1 cellular context compared by ENCODE assay signal in the genomic region with DNA sequence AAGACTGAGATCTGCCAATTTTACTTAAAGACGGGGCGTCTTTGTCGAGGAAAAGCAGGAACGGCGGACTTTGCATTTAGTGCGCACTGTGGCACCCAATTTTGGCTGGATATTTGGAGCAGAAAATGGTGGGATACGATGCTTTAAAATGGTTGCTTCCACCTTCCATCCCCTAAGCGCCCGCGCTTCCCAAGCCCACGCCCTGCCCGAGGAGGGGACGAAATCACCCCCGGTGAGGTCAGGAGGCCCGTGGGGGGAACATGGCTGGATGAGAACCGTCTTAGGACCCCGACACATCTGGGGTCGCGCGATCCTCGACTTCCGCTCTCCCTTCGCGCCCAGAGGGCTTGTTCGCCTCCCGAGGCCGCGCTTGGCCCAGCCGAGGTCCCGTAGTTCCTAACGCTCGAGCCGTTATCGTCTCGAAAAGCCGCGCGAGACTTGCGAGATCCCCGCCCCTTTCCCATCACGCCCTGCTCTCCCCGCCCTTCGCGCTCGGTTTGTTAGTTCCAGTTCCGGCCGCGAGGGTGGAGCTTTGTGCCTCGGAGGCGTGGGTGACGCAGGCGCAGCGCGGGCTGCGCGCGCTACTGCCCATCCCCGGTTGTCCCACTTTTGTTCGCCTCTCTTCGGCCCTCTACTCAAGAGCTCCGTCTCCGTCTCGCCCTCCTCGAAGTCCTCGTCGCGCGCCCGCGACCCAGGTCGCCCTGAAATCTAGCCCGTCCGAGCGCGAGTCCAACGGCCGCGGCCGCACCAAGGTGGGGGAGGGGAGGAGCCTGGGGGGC.
TF ChIP-seq lines count a peak whose summit lies in the region.

A gene with protein sequence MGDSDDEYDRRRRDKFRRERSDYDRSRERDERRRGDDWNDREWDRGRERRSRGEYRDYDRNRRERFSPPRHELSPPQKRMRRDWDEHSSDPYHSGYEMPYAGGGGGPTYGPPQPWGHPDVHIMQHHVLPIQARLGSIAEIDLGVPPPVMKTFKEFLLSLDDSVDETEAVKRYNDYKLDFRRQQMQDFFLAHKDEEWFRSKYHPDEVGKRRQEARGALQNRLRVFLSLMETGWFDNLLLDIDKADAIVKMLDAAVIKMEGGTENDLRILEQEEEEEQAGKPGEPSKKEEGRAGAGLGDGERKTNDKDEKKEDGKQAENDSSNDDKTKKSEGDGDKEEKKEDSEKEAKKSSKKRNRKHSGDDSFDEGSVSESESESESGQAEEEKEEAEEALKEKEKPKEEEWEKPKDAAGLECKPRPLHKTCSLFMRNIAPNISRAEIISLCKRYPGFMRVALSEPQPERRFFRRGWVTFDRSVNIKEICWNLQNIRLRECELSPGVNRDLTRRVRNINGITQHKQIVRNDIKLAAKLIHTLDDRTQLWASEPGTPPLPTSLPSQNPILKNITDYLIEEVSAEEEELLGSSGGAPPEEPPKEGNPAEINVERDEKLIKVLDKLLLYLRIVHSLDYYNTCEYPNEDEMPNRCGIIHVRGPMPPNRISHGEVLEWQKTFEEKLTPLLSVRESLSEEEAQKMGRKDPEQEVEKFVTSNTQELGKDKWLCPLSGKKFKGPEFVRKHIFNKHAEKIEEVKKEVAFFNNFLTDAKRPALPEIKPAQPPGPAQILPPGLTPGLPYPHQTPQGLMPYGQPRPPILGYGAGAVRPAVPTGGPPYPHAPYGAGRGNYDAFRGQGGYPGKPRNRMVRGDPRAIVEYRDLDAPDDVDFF (plus strand): TSS at position 527 of the 779 bp plus-strand sequence. CDS start 488 bp downstream, outside the sequence.

TF ChIP-seq in WTC11, 78 proteins besides CTCF, POLR2A, EP300 and RAD21 (continued from another document and continues in another):
- TF ChIP-seq, protein P1, sequence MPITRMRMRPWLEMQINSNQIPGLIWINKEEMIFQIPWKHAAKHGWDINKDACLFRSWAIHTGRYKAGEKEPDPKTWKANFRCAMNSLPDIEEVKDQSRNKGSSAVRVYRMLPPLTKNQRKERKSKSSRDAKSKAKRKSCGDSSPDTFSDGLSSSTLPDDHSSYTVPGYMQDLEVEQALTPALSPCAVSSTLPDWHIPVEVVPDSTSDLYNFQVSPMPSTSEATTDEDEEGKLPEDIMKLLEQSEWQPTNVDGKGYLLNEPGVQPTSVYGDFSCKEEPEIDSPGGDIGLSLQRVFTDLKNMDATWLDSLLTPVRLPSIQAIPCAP (CRISPR knock-in tag; IDR thresholded peaks at IDR 0.05): no peak
- TF ChIP-seq NR3C1 (CRISPR knock-in tag; conservative IDR thresholded peaks at IDR 0.05; ENCODE audit: low read depth) (no peak), NR1H2 (CRISPR knock-in tag; IDR thresholded peaks at IDR 0.05) (no peak), FOXJ3 (CRISPR knock-in tag; IDR thresholded peaks at IDR 0.05; ENCODE audit: borderline replicate concordance) (no peak), ZNF263 (CRISPR knock-in tag; IDR thresholded peaks at IDR 0.05; ENCODE audit: low read depth) (no peak), SOX15 (CRISPR knock-in tag; IDR thresholded peaks at IDR 0.05) (no peak), RELA (CRISPR knock-in tag; IDR thresholded peaks at IDR 0.05; ENCODE audit: borderline replicate concordance) (no peak), CREM (CRISPR knock-in tag; IDR thresholded peaks at IDR 0.05) (peak; percentile 38; the same call in 1 of the 2 replicates), TP53 (CRISPR knock-in tag; IDR thresholded peaks at IDR 0.05) (no peak), RORB (CRISPR knock-in tag; IDR thresholded peaks at IDR 0.05) (no peak), GABPB1 (CRISPR knock-in tag; IDR thresholded peaks at IDR 0.05) (peak; percentile 66), SP1 (CRISPR knock-in tag; conservative IDR thresholded peaks at IDR 0.05) (peak; percentile 98), MYBL2 (CRISPR knock-in tag; IDR thresholded peaks at IDR 0.05) (peak; percentile 99)
- TF ChIP-seq, protein P2, sequence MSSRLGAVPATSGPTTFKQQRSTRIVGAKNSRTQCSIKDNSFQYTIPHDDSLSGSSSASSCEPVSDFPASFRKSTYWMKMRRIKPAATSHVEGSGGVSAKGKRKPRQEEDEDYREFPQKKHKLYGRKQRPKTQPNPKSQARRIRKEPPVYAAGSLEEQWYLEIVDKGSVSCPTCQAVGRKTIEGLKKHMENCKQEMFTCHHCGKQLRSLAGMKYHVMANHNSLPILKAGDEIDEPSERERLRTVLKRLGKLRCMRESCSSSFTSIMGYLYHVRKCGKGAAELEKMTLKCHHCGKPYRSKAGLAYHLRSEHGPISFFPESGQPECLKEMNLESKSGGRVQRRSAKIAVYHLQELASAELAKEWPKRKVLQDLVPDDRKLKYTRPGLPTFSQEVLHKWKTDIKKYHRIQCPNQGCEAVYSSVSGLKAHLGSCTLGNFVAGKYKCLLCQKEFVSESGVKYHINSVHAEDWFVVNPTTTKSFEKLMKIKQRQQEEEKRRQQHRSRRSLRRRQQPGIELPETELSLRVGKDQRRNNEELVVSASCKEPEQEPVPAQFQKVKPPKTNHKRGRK (CRISPR knock-in tag; IDR thresholded peaks at IDR 0.05; ENCODE audit: borderline replicate concordance): no peak
- TF ChIP-seq, protein P3, sequence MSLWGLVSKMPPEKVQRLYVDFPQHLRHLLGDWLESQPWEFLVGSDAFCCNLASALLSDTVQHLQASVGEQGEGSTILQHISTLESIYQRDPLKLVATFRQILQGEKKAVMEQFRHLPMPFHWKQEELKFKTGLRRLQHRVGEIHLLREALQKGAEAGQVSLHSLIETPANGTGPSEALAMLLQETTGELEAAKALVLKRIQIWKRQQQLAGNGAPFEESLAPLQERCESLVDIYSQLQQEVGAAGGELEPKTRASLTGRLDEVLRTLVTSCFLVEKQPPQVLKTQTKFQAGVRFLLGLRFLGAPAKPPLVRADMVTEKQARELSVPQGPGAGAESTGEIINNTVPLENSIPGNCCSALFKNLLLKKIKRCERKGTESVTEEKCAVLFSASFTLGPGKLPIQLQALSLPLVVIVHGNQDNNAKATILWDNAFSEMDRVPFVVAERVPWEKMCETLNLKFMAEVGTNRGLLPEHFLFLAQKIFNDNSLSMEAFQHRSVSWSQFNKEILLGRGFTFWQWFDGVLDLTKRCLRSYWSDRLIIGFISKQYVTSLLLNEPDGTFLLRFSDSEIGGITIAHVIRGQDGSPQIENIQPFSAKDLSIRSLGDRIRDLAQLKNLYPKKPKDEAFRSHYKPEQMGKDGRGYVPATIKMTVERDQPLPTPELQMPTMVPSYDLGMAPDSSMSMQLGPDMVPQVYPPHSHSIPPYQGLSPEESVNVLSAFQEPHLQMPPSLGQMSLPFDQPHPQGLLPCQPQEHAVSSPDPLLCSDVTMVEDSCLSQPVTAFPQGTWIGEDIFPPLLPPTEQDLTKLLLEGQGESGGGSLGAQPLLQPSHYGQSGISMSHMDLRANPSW (CRISPR knock-in tag; conservative IDR thresholded peaks at IDR 0.05; ENCODE audit: low read depth): no peak
- TF ChIP-seq, protein P4, sequence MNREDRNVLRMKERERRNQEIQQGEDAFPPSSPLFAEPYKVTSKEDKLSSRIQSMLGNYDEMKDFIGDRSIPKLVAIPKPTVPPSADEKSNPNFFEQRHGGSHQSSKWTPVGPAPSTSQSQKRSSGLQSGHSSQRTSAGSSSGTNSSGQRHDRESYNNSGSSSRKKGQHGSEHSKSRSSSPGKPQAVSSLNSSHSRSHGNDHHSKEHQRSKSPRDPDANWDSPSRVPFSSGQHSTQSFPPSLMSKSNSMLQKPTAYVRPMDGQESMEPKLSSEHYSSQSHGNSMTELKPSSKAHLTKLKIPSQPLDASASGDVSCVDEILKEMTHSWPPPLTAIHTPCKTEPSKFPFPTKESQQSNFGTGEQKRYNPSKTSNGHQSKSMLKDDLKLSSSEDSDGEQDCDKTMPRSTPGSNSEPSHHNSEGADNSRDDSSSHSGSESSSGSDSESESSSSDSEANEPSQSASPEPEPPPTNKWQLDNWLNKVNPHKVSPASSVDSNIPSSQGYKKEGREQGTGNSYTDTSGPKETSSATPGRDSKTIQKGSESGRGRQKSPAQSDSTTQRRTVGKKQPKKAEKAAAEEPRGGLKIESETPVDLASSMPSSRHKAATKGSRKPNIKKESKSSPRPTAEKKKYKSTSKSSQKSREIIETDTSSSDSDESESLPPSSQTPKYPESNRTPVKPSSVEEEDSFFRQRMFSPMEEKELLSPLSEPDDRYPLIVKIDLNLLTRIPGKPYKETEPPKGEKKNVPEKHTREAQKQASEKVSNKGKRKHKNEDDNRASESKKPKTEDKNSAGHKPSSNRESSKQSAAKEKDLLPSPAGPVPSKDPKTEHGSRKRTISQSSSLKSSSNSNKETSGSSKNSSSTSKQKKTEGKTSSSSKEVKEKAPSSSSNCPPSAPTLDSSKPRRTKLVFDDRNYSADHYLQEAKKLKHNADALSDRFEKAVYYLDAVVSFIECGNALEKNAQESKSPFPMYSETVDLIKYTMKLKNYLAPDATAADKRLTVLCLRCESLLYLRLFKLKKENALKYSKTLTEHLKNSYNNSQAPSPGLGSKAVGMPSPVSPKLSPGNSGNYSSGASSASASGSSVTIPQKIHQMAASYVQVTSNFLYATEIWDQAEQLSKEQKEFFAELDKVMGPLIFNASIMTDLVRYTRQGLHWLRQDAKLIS (CRISPR knock-in tag; IDR thresholded peaks at IDR 0.05; ENCODE audit: borderline replicate concordance): peak; percentile 89; the same call in 1 of the 2 replicates
- TF ChIP-seq, protein P5, sequence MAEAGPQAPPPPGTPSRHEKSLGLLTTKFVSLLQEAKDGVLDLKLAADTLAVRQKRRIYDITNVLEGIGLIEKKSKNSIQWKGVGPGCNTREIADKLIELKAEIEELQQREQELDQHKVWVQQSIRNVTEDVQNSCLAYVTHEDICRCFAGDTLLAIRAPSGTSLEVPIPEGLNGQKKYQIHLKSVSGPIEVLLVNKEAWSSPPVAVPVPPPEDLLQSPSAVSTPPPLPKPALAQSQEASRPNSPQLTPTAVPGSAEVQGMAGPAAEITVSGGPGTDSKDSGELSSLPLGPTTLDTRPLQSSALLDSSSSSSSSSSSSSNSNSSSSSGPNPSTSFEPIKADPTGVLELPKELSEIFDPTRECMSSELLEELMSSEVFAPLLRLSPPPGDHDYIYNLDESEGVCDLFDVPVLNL (CRISPR knock-in tag; IDR thresholded peaks at IDR 0.05; ENCODE audit: borderline replicate concordance, low read depth): 0 out of 2 replicates have a peak, but pooled peaks have one; percentile 29
- TF ChIP-seq, protein P6, sequence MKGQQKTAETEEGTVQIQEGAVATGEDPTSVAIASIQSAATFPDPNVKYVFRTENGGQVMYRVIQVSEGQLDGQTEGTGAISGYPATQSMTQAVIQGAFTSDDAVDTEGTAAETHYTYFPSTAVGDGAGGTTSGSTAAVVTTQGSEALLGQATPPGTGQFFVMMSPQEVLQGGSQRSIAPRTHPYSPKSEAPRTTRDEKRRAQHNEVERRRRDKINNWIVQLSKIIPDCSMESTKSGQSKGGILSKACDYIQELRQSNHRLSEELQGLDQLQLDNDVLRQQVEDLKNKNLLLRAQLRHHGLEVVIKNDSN (CRISPR knock-in tag; IDR thresholded peaks at IDR 0.05): no peak
- TF ChIP-seq, protein P7, sequence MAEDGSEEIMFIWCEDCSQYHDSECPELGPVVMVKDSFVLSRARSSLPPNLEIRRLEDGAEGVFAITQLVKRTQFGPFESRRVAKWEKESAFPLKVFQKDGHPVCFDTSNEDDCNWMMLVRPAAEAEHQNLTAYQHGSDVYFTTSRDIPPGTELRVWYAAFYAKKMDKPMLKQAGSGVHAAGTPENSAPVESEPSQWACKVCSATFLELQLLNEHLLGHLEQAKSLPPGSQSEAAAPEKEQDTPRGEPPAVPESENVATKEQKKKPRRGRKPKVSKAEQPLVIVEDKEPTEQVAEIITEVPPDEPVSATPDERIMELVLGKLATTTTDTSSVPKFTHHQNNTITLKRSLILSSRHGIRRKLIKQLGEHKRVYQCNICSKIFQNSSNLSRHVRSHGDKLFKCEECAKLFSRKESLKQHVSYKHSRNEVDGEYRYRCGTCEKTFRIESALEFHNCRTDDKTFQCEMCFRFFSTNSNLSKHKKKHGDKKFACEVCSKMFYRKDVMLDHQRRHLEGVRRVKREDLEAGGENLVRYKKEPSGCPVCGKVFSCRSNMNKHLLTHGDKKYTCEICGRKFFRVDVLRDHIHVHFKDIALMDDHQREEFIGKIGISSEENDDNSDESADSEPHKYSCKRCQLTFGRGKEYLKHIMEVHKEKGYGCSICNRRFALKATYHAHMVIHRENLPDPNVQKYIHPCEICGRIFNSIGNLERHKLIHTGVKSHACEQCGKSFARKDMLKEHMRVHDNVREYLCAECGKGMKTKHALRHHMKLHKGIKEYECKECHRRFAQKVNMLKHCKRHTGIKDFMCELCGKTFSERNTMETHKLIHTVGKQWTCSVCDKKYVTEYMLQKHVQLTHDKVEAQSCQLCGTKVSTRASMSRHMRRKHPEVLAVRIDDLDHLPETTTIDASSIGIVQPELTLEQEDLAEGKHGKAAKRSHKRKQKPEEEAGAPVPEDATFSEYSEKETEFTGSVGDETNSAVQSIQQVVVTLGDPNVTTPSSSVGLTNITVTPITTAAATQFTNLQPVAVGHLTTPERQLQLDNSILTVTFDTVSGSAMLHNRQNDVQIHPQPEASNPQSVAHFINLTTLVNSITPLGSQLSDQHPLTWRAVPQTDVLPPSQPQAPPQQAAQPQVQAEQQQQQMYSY (CRISPR knock-in tag; IDR thresholded peaks at IDR 0.05): no peak
- TF ChIP-seq, protein P8, sequence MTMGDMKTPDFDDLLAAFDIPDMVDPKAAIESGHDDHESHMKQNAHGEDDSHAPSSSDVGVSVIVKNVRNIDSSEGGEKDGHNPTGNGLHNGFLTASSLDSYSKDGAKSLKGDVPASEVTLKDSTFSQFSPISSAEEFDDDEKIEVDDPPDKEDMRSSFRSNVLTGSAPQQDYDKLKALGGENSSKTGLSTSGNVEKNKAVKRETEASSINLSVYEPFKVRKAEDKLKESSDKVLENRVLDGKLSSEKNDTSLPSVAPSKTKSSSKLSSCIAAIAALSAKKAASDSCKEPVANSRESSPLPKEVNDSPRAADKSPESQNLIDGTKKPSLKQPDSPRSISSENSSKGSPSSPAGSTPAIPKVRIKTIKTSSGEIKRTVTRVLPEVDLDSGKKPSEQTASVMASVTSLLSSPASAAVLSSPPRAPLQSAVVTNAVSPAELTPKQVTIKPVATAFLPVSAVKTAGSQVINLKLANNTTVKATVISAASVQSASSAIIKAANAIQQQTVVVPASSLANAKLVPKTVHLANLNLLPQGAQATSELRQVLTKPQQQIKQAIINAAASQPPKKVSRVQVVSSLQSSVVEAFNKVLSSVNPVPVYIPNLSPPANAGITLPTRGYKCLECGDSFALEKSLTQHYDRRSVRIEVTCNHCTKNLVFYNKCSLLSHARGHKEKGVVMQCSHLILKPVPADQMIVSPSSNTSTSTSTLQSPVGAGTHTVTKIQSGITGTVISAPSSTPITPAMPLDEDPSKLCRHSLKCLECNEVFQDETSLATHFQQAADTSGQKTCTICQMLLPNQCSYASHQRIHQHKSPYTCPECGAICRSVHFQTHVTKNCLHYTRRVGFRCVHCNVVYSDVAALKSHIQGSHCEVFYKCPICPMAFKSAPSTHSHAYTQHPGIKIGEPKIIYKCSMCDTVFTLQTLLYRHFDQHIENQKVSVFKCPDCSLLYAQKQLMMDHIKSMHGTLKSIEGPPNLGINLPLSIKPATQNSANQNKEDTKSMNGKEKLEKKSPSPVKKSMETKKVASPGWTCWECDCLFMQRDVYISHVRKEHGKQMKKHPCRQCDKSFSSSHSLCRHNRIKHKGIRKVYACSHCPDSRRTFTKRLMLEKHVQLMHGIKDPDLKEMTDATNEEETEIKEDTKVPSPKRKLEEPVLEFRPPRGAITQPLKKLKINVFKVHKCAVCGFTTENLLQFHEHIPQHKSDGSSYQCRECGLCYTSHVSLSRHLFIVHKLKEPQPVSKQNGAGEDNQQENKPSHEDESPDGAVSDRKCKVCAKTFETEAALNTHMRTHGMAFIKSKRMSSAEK (CRISPR knock-in tag; IDR thresholded peaks at IDR 0.05; ENCODE audit: borderline replicate concordance): no peak
- TF ChIP-seq, protein P9, sequence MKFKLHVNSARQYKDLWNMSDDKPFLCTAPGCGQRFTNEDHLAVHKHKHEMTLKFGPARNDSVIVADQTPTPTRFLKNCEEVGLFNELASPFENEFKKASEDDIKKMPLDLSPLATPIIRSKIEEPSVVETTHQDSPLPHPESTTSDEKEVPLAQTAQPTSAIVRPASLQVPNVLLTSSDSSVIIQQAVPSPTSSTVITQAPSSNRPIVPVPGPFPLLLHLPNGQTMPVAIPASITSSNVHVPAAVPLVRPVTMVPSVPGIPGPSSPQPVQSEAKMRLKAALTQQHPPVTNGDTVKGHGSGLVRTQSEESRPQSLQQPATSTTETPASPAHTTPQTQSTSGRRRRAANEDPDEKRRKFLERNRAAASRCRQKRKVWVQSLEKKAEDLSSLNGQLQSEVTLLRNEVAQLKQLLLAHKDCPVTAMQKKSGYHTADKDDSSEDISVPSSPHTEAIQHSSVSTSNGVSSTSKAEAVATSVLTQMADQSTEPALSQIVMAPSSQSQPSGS (CRISPR knock-in tag; IDR thresholded peaks at IDR 0.05; ENCODE audit: borderline replicate concordance, low read depth): no peak
